ENCODE assay signal across 8 cellular contexts in the genomic region with DNA sequence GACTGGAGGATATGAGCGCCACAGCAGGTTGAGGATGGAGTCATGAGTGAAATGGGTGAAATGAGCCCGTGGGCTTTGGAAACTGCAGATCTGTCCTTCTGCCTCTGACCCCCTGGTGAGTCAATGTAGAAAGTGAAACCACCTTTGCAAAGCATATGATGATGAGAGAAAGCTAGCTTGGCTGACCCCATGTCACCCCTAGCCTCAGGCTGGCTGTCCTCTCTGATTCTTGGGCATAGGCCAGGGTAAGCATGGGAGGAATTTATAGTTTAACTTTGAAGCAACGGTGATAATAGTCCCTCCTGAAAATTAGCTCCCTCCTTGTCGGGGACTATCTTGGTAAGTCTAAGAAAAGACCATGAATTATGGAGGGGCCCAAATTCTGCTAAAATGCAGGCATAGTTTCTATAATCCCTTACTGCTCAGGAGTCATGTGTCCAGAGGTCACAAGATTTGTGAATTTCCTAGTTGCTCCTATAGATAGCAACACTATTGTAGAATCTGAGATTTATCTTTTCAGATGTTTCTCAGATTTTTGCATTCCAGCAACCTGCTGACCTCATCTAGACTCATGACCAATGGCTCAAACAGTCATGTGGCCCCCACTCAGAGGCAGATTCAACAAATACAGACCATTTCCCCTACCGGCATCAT. TPM values are rescaled to one million over a fixed set of nuclear protein-coding genes. Genes with fewer than 3 reads are reported as not detected.
DNase-seq lines count a peak whose midpoint lies in the region; ATAC-seq and TF ChIP-seq lines count a peak whose summit lies in the region.
"Not testable (repeated sequence)": the region's sequence is repeated elsewhere in the genome, so short reads cannot be mapped to it uniquely, and the experiment has no call there.
"Had no signal": no experiment of that assay in that cellular context is flagged by ENCODE, and none has a peak within 500 bp of the region (broad histone marks: within the 10 kb centered on the region; RNA-seq: fewer than 3 reads in every experiment).

No MANE protein-coding gene starts in this region.

- H3K9me2 ChIP-seq in GM23248 (ENCODE audit: insufficient read depth): not testable (repeated sequence)

- H3K4me2 ChIP-seq in GM23248 (ENCODE audit: unreplicated experiment): peak overlapping the region; percentile 42

- TF ChIP-seq CTCF in Panc1 (IDR thresholded peaks at IDR 0.05): not testable (repeated sequence)

- BruUV-seq in Panc1 (replicated peaks; lab: Mats Ljungman, UMichigan): not testable (repeated sequence)

- peaks cover 13% of the 10 kb centered on the region for H3K4me1 ChIP-seq in GM23248 (ENCODE audit: insufficient read depth)
- H3K4me1 ChIP-seq in Panc1 (ENCODE audit: control insufficient read depth, insufficient read depth, low read length): not testable (repeated sequence)

- POLR2A ChIA-PET in Panc1 (lab: Charles Lee): interaction anchor here (0.9 kb wide), 1 partner anchor 122 kb away, joined by 3 read pairs; no protein-coding TSS in a partner anchor

- not testable (repeated sequence) for H3K36me3 ChIP-seq in GM23248 (ENCODE audit: low read depth); Panc1 (ENCODE audit: control insufficient read depth, insufficient read depth, low read length)

- H3K4me3 ChIP-seq in GM23248: not testable (repeated sequence)
- H3K4me3 ChIP-seq in Panc1 (ENCODE audit: low read depth in 2 of 2, low read length in 2 of 2): peak overlapping the region in 1 of 2 experiments; percentile 20; a peak in 1 of 4 replicates

- not testable (repeated sequence) for H3F3A ChIP-seq in GM23248 (ENCODE audit: insufficient read depth)

- intact Hi-C loops in Panc1 (cut with micrococcal nuclease; ENCODE audit: unreplicated experiment): loop anchor here (10.0 kb wide), 1 partner anchor 120 kb away; no protein-coding TSS in a partner anchor

- CTCF ChIA-PET in Panc1 (lab: Charles Lee): not testable (repeated sequence)

- not testable (repeated sequence) for H4K20me1 ChIP-seq in GM23248 (ENCODE audit: insufficient read depth)

- H3K9ac ChIP-seq in GM23248: not testable (repeated sequence)

- peak; percentile 2 for DNase-seq in AG20443 (ENCODE audit: low spot score)
- DNase-seq in GM23248: peak; percentile 41
- peak; percentile 93 for DNase-seq in M059J (ENCODE audit: low read depth)
- not testable (repeated sequence) for DNase-seq in Panc1 (ENCODE audit: low read depth, low spot score)
- peak; percentile 23 for DNase-seq in amniotic stem cell (lab: John Stamatoyannopoulos, UW)
- peak; percentile 13 for DNase-seq in fibroblast of gingiva (ENCODE audit: low read depth)
- peak; percentile 19 to 59 for DNase-seq in lung microvascular endothelial cell (ENCODE audit: low read depth in 2 of 2)

- ATAC-seq in Panc1: 0 out of 2 replicates have a peak, but pooled peaks have one; percentile 45

- H3K27me3 ChIP-seq in GM23248 (replicated peaks; ENCODE audit: insufficient read depth); Panc1 (ENCODE audit: control insufficient read depth, insufficient read depth, low read length): not testable (repeated sequence)

- not testable (repeated sequence) for H3K79me2 ChIP-seq in GM23248 (ENCODE audit: insufficient read depth)

- H2AFZ ChIP-seq in GM23248: not testable (repeated sequence)

- H3K9me3 ChIP-seq in GM23248 (ENCODE audit: low read depth); Panc1 (ENCODE audit: control insufficient read depth, insufficient read depth, low read depth, low read length): not testable (repeated sequence)

- H3K27ac ChIP-seq in GM23248: peak overlapping the region; percentile 24
- H3K27ac ChIP-seq in Panc1 (ENCODE audit: low read length): not testable (repeated sequence)

- 68 to 69% methylated on average over 5 of the region's 5 CpGs for WGBS in GM23248 (ENCODE audit: low coverage in 1 of 2, low lambda C conversion rate in 2 of 2, missing lambda C conversion rate in 2 of 2), 2 experiments

- in situ Hi-C loops in GM23248 (cut with MboI); Panc1 (cut with HindIII; ENCODE audit: low pct_unique_long_range_greater_than_20kb, low sequenced_read_pairs): not testable (repeated sequence)

RNA-seq across cellular contexts. Expression of a gene that starts 18.9 kb away (rescaled TPM):
- 104 and 105 TPM in 2 replicates for total RNA-seq in GM23248 (2014; rRNA removed; shearing (Covaris generic))
- polyA plus RNA-seq in GM23248 (2016; fragmentation: Nextera tagmentation; extraction: Ambion mirVana): 171 and 174 TPM in 2 replicates
- total RNA-seq in M059J (2014; rRNA removed; shearing (Covaris generic)): 127 and 159 TPM in 2 replicates
- 0.10 TPM for total RNA-seq in Panc1 (2021; ENCODE audit: unreplicated experiment)
- not detected for polyA plus RNA-seq in Panc1 (2012; ENCODE audit: insufficient read length)
- total RNA-seq in lung microvascular endothelial cell: 0.40 TPM in 1 of 2 replicates, not detected in the other
- total RNA-seq: OCI-LY7 had no signal

RNA-seq across cellular contexts. Expression of a gene that starts 38.0 kb away (rescaled TPM):
- total RNA-seq in GM23248 (2014; rRNA removed; shearing (Covaris generic)): 430 and 534 TPM in 2 replicates
- 1,012 and 1,019 TPM in 2 replicates for polyA plus RNA-seq in GM23248 (2016; fragmentation: Nextera tagmentation; extraction: Ambion mirVana)
- 44.3 and 48.9 TPM in 2 replicates for total RNA-seq in M059J (2014; rRNA removed; shearing (Covaris generic))
- not detected for total RNA-seq in Panc1 (2021; ENCODE audit: unreplicated experiment)
- polyA plus RNA-seq in Panc1 (2012; ENCODE audit: insufficient read length): not detected
- total RNA-seq in lung microvascular endothelial cell: not detected in 2 replicates
- total RNA-seq: OCI-LY7 had no signal

RNA-seq across cellular contexts. Expression of a gene that starts 45.0 kb away (rescaled TPM):
- total RNA-seq in GM23248 (2014; rRNA removed; shearing (Covaris generic)): 0.32 TPM in 1 of 2 replicates, not detected in the other
- polyA plus RNA-seq in GM23248 (2016; fragmentation: Nextera tagmentation; extraction: Ambion mirVana): 1.1 and 1.6 TPM in 2 replicates
- total RNA-seq in M059J (2014; rRNA removed; shearing (Covaris generic)): 4.3 and 5.8 TPM in 2 replicates
- total RNA-seq in Panc1 (2021; ENCODE audit: unreplicated experiment) (0.23 TPM), lung microvascular endothelial cell (not detected in 2 replicates)
- polyA plus RNA-seq in Panc1 (2012; ENCODE audit: insufficient read length): 0.11 TPM
- total RNA-seq: OCI-LY7 had no signal

Comparison
In these comparisons a context has a peak if more than half of its experiments do, and no peak if none do; other contexts are left out.
1. RNA of a gene that starts 18.9 kb away (total RNA-seq): 127 to 159 TPM in M059J and 104 to 105 TPM in GM23248; 0.40 TPM in lung microvascular endothelial cell and 0.10 TPM in Panc1 (single experiment); every median in the first group is over 10 times any median in the second.
2. RNA of a gene that starts 38.0 kb away (total RNA-seq): 430 to 534 TPM in GM23248 and 44.3 to 48.9 TPM in M059J; not detected in Panc1 (single experiment) and not detected in lung microvascular endothelial cell; every median in the first group is over 10 times any median in the second.